27 cellular contexts compared by ENCODE assay signal in the genomic region with DNA sequence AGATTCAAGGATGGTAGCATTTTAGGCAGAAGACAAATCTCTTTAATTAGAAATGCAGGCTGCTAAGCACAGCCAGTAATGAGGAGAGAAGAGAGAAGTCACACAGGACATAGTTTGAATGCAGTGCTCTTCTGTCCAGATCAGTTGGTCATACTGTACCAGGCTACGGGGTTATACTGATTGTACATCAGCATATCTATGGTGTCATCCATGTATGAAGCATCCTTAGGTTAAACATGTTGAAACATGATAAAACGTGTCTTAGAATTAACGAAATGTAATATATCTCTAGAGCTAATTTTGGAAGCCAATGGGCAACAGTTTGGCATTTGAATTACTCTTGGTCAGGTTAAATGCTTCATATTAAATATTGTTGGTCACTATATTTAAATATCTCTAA.
"Had no signal": no experiment of that assay in that cellular context is flagged by ENCODE, and none has a peak within 500 bp of the region (broad histone marks: within the 10 kb centered on the region; RNA-seq: fewer than 3 reads in every experiment).

No MANE protein-coding gene starts in this region.

- H3K27ac ChIP-seq: pancreas, prostate gland, sigmoid colon, stomach, testis, thyroid gland, transverse colon, upper lobe of left lung, vagina had no signal

- H3K4me1 ChIP-seq: pancreas, prostate gland, testis, transverse colon, upper lobe of left lung, vagina had no signal

- H3K9me3 ChIP-seq: pancreas, prostate gland, sigmoid colon, stomach, testis, thyroid gland, transverse colon, upper lobe of left lung, vagina had no signal

- DNase-seq: hippocampal formation; kidney glomerular epithelial cell; left cardiac atrium; mesendoderm; naive B cell; nucleus accumbens; pancreas; posterior cingulate gyrus; retina; right cardiac atrium; sigmoid colon; stimulated activated CD4-positive, alpha-beta T cell treated with anti-CD3 and anti-CD28 coated beads, Interleukin-2, amount 100 ng/mL, for 24 hours; stimulated activated CD4-positive, alpha-beta T cell treated with anti-CD3 and anti-CD28 coated beads, Interleukin-4, amount 100 ng/mL, for 1 hour; stimulated activated naive B cell treated with anti-CD40 and anti-IgM and Interleukin-4, amounts not matched to agents 10 μg/mL and 1 μg/mL and 100 μg/mL, for 72 hours; stimulated activated naive CD8-positive, alpha-beta T cell treated with anti-CD3 and anti-CD28 coated beads, Interleukin-15, Interleukin-2, amounts not matched to agents 100 U/mL and 50 U/mL, for 24 hours; stomach; testis; thyroid gland; transverse colon; upper lobe of left lung had no signal

- ATAC-seq: left cardiac atrium; left lobe of liver; natural killer cell treated with Interleukin-12 subunit alpha and Interleukin-12 subunit beta and Interleukin-15 and Interleukin-18, amount 100 ng/mL, for 72 hours; pancreas; right cardiac atrium; stimulated activated naive B cell treated with anti-CD40 and anti-IgM and Interleukin-4, amounts not matched to agents 10 μg/mL and 1 μg/mL and 100 μg/mL, for 72 hours; stimulated activated naive CD8-positive, alpha-beta T cell treated with anti-CD3 and anti-CD28 coated beads, Interleukin-15, Interleukin-2, amounts not matched to agents 100 U/mL and 50 U/mL, for 24 hours had no signal

- FAIRE-seq: keratinocyte, pancreas had no signal

- H3K27me3 ChIP-seq: pancreas, sigmoid colon, stomach, testis, thyroid gland, transverse colon, upper lobe of left lung, vagina had no signal

- H3K4me3 ChIP-seq: lung, pancreas, prostate gland, sigmoid colon, smooth muscle cell, stomach, testis, thyroid gland, transverse colon, upper lobe of left lung, vagina had no signal

- H3K36me3 ChIP-seq: pancreas, prostate gland, sigmoid colon, stomach, thyroid gland, transverse colon, upper lobe of left lung, vagina had no signal
